ENCODE assay signal across 22 cellular contexts in the genomic region with DNA sequence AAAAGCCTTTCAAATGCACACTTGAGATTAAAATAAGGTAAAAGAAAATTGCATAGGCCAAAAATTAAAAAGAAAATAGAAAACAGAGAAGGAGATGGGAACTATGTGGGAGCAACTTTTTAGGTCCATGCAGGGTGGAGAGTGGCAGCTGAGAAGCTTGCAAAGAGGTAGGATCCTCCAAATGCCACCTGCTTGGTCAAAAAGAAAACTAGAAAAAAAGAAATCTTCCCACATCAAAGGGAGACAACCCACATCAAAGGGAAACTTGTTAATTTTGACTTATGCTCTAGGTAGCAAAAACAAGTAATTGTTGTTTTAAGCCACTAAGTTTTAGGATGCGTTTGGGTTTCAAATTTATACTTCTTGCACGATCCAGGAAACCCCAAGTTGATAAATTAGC.
DNase-seq lines count a peak whose midpoint lies in the region; ATAC-seq and TF ChIP-seq lines count a peak whose summit lies in the region.
"Had no signal": no experiment of that assay in that cellular context is flagged by ENCODE, and none has a peak within 500 bp of the region (broad histone marks: within the 10 kb centered on the region; RNA-seq: fewer than 3 reads in every experiment).

No MANE protein-coding gene starts in this region.

- H3K79me2 ChIP-seq in KMS-11 (ENCODE audit: insufficient read depth, low read depth), result no peaks in the 10 kb centered on the region

- peak overlapping the region; percentile 23 for H3K4me2 ChIP-seq in KMS-11
- H3K4me2 ChIP-seq: A549; BLaER1 treated with 17β-estradiol and CSF1 and Interleukin-3, amounts not matched to agents 10 nM and 100 nM; GM23338 had no signal

- DNase-seq in GM06990 (ENCODE audit: extremely low read depth, insufficient read length), result peak; percentile 17
- DNase-seq in SW480 (ENCODE audit: low spot score), result peak; percentile 87
- no peak for DNase-seq in naive thymus-derived CD8-positive, alpha-beta T cell
- DNase-seq in NOMO-1 treated with DMSO at 0.1 percent for 48 hours (lab: John Stamatoyannopoulos, UW; ENCODE audit: unreplicated experiment), result no peak
- no peak for DNase-seq in stimulated activated CD4-positive, alpha-beta T cell treated with anti-CD3 and anti-CD28 coated beads, Interleukin-2, amount 100 ng/mL, for 24 hours
- DNase-seq: 8988T; ACHN; AML-193; BE2C; CD4-positive, alpha-beta T cell; CD8-positive, alpha-beta memory T cell; DMS 273 treated with DMSO at 0.1 percent for 48 hours; DMS79 treated with DMSO at 0.1 percent for 48 hours; H9 had no signal

- peak; percentile 53 for ATAC-seq in GM19463 (IDR thresholded peaks at IDR 0.05; ENCODE audit: unreplicated experiment)
- no peak for ATAC-seq in naive thymus-derived CD8-positive, alpha-beta T cell
- ATAC-seq in GM18867 (IDR thresholded peaks at IDR 0.05; ENCODE audit: unreplicated experiment), result no peak
- ATAC-seq: A549, GM23338, HCT116 had no signal

- peaks cover 0 to 4% (median 0%) of the 10 kb centered on the region in 5 donors for H3K27me3 Mint-ChIP-seq in naive thymus-derived CD8-positive, alpha-beta T cell
- H3K27me3 Mint-ChIP-seq: CD4-positive, alpha-beta T cell; CD8-positive, alpha-beta memory T cell had no signal

- H3K4me3 ChIP-seq in GM06990 (replicated peaks; ENCODE audit: low read depth, low read length), result no peak overlapping the region
- no peak overlapping the region for H3K4me3 ChIP-seq in KMS-11 (IDR thresholded peaks at IDR 0.05; ENCODE audit: insufficient read depth, low read depth, low read length)
- H3K4me3 ChIP-seq: A549; BLaER1 treated with 17β-estradiol and CSF1 and Interleukin-3, amounts not matched to agents 10 nM and 100 nM; GM23338 had no signal

- TF ChIP-seq CTCF in GM06990 (IDR thresholded peaks at IDR 0.05; ENCODE audit: insufficient read depth, low read length, poor library complexity, severe bottlenecking), result no peak
- TF ChIP-seq CTCF in KMS-11 (conservative IDR thresholded peaks at IDR 0.05; ENCODE audit: low read depth, low read length), result no peak

- POLR2A ChIA-PET in naive thymus-derived CD8-positive, alpha-beta T cell (lab: Charles Lee), result no interaction called here

- no peak overlapping the region for H3K27ac ChIP-seq in KMS-11
- H3K27ac ChIP-seq: A549; BLaER1 treated with 17β-estradiol and CSF1 and Interleukin-3, amounts not matched to agents 10 nM and 100 nM had no signal

- H3K36me3 Mint-ChIP-seq in naive thymus-derived CD8-positive, alpha-beta T cell, result no peaks in the 10 kb centered on the region
- H3K36me3 Mint-ChIP-seq: CD14-positive monocyte; CD8-positive, alpha-beta memory T cell had no signal

- H2AFZ ChIP-seq in KMS-11 (ENCODE audit: low read depth), result no peak overlapping the region
- H2AFZ ChIP-seq: GM23338 had no signal

- peaks cover 23% of the 10 kb centered on the region for H3K4me1 ChIP-seq in KMS-11 (ENCODE audit: low read depth, poor library complexity, severe bottlenecking)
- H3K4me1 ChIP-seq: A549; BE2C; BLaER1 treated with 17β-estradiol and CSF1 and Interleukin-3, amounts not matched to agents 10 nM and 100 nM had no signal

- H3K4me3 Mint-ChIP-seq in naive thymus-derived CD8-positive, alpha-beta T cell, result no peak overlapping the region
- H3K4me3 Mint-ChIP-seq: CD14-positive monocyte; CD4-positive, alpha-beta T cell; CD8-positive, alpha-beta memory T cell; GM23338; H9 had no signal

- H3K9ac ChIP-seq in KMS-11, result no peak overlapping the region
- H3K9ac ChIP-seq: BLaER1 treated with 17β-estradiol and CSF1 and Interleukin-3, amounts not matched to agents 10 nM and 100 nM had no signal

- H3K9me3 Mint-ChIP-seq in naive thymus-derived CD8-positive, alpha-beta T cell, result peaks cover 0 to 7% (median 3%) of the 10 kb centered on the region in 9 donors
- H3K9me3 Mint-ChIP-seq: CD4-positive, alpha-beta T cell; GM23338 had no signal

- H3K36me3 ChIP-seq in GM06990 (ENCODE audit: control insufficient read depth, insufficient read depth, low read length), result no peaks in the 10 kb centered on the region
- no peaks in the 10 kb centered on the region for H3K36me3 ChIP-seq in KMS-11 (ENCODE audit: insufficient read depth)
- H3K36me3 ChIP-seq: BE2C; BLaER1 treated with 17β-estradiol and CSF1 and Interleukin-3, amounts not matched to agents 10 nM and 100 nM had no signal

- no peak overlapping the region for H3K27ac Mint-ChIP-seq in naive thymus-derived CD8-positive, alpha-beta T cell
- H3K27ac Mint-ChIP-seq: CD14-positive monocyte; CD4-positive, alpha-beta T cell; CD8-positive, alpha-beta memory T cell; GM23338; H9 had no signal

- no peaks in the 10 kb centered on the region for H3K4me1 Mint-ChIP-seq in naive thymus-derived CD8-positive, alpha-beta T cell
- H3K4me1 Mint-ChIP-seq: CD14-positive monocyte; CD8-positive, alpha-beta memory T cell had no signal

- H3K27me3 ChIP-seq in GM06990 (replicated peaks; ENCODE audit: control insufficient read depth, insufficient read depth, low read length), result no peaks in the 10 kb centered on the region
- H3K27me3 ChIP-seq in KMS-11 (ENCODE audit: insufficient read depth, low read depth), result no peaks in the 10 kb centered on the region
- H3K27me3 ChIP-seq: BE2C; BLaER1 treated with 17β-estradiol and CSF1 and Interleukin-3, amounts not matched to agents 10 nM and 100 nM had no signal

- no peaks in the 10 kb centered on the region for H4K20me1 ChIP-seq in KMS-11 (ENCODE audit: insufficient read depth)
- H4K20me1 ChIP-seq: BLaER1 treated with 17β-estradiol and CSF1 and Interleukin-3, amounts not matched to agents 10 nM and 100 nM had no signal

Comparison
In these comparisons a context has a peak if more than half of its experiments do, and no peak if none do; other contexts are left out.
1. DNase-seq: peak in GM06990 (single experiment) and SW480 (single experiment); none in naive thymus-derived CD8-positive, alpha-beta T cell (0 of 10), NOMO-1 treated with DMSO at 0.1 percent for 48 hours (single experiment) and stimulated activated CD4-positive, alpha-beta T cell treated with anti-CD3 and anti-CD28 coated beads, Interleukin-2, amount 100 ng/mL, for 24 hours (0 of 2).